ENCODE assay signal across 1 cellular context in the genomic region with DNA sequence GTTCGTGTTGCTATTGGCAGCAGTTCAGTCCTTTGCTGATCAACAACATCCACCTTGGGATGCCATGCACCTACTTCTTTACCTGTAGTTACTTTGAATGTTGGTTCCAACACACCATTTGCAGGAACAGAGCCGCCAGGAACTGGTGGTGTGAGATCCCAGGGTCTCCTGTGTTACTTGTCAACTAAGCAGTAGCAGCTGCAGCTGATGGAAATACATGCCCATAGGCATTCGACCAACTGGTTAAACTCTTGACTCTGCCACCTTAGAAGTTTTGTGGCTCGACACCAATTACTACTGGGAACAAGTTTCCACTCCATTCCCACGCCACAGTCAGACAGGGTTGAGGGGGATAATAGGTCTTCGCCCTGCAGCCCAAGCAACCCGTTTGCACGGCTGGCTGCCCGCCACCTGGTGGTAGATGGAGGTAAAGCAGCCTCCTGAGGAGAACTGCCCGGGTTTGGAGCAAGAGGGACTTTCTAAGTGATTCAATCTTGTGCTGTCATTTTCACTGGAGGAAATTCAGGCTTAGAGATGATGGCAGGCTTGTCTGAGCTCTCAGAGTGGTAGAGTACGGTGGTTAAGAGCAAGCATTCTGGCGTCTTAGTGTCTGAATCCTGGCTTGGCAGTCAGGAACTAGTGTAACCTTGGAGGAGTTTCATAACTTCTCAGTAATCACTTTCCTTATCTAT.
TF ChIP-seq lines count a peak whose summit lies in the region.

No MANE protein-coding gene starts in this region.

TF ChIP-seq in HCT116, 20 proteins besides CTCF, POLR2A, EP300 and RAD21 (continued from another document):
- TF ChIP-seq REST (IDR thresholded peaks at IDR 0.05; ENCODE audit: low read depth) (no peak), EGR1 (IDR thresholded peaks at IDR 0.05; ENCODE audit: low read depth) (no peak), EZH2phosphoT487 (IDR thresholded peaks at IDR 0.05; ENCODE audit: borderline replicate concordance) (no peak), SP1 (IDR thresholded peaks at IDR 0.05; ENCODE audit: low read depth) (no peak), FOSL1 (IDR thresholded peaks at IDR 0.05; ENCODE audit: low read depth) (no peak), ZBTB33 (IDR thresholded peaks at IDR 0.05; ENCODE audit: extremely low read depth, insufficient replicate concordance, low read length) (no peak)
- TF ChIP-seq, protein P1, sequence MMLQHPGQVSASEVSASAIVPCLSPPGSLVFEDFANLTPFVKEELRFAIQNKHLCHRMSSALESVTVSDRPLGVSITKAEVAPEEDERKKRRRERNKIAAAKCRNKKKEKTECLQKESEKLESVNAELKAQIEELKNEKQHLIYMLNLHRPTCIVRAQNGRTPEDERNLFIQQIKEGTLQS (IDR thresholded peaks at IDR 0.05): no peak
